In genomic region chr16:80512460-80512859, GRCh38 we compare ENCODE assay signal across 8 cellular contexts. TPM values are rescaled to one million over a fixed set of nuclear protein-coding genes. Genes with fewer than 3 reads are reported as not detected.
"Had no signal": no experiment of that assay in that cellular context is flagged by ENCODE, and none has a peak within 500 bp of the region (broad histone marks: within the 10 kb centered on the region; RNA-seq: fewer than 3 reads in every experiment).

No MANE protein-coding gene starts in this region.

- ATAC-seq: GM23338, HCT116 had no signal

- DNase-seq: H7, KBM-7 had no signal

- H3K27ac ChIP-seq: KMS-11 had no signal

- H3K4me2 ChIP-seq: GM23338, KMS-11 had no signal

- H3K9ac ChIP-seq: KMS-11 had no signal

- H3K4me3 ChIP-seq: GM23338, HAP-1 had no signal

- H3K4me1 ChIP-seq: HAP-1 had no signal

- H3K9me3 ChIP-seq: HAP-1 had no signal

- H3K36me3 ChIP-seq: HAP-1 had no signal

RNA-seq across cellular contexts. Expression of gene DYNLRB2, which starts 28.3 kb away (rescaled TPM):
- total RNA-seq: GM23338, HT-29 had no signal
- polyA plus RNA-seq: GM23338, IgD-negative memory B cell had no signal
